15 cellular contexts compared by ENCODE assay signal in the genomic region with DNA sequence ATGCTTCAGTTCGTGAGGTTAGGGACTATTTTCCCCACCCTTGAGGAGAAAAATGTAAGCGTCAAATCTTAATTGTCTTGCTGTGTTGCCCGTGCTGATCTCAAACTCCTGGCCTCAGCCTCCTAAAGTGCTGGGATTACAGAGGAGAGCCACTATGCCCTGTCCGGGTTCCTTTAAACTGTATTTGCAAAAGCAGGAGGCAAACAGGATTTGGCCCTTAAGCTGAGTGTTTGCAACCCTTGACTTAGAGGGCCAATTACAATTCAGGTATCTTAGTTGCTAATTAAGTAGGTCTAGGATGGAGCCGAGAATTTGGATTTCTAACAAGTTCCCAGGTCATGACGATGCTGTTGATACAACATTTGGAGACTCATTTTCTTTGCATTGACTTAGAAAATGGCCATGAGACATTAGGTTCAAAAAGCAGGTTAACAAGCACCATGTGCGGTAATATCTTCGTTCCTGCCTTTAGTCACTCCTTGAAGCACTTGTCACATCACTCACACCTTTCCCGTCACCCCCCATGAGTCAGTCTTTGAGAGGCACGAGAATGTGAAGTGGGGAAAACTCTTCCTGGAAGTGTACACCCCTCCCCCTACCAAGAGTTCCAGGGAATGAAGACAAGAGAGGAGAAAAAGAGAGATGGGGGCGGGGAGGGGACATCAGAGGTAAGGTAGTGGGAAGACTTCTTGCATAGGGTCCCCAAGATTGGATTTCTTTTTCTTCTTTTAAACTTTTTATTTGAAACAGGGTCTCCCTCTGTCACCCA. TPM values are rescaled to one million over a fixed set of nuclear protein-coding genes. Genes with fewer than 3 reads are reported as not detected.
DNase-seq lines count a peak whose midpoint lies in the region; ATAC-seq and TF ChIP-seq lines count a peak whose summit lies in the region.
"Had no signal": no experiment of that assay in that cellular context is flagged by ENCODE, and none has a peak within 500 bp of the region (broad histone marks: within the 10 kb centered on the region; RNA-seq: fewer than 3 reads in every experiment).

No MANE protein-coding gene starts in this region.

- no peak overlapping the region for H4K8ac ChIP-seq in mesendoderm (ENCODE audit: low read depth, low read length)

- peak overlapping the region in 1 of 2 donors; percentile 40 for H3K27ac ChIP-seq in lung (ENCODE audit: low read depth in 1 of 2, low read length in 1 of 2)
- H3K27ac ChIP-seq in mesendoderm (ENCODE audit: low read depth, low read length) = no peak overlapping the region
- H3K27ac ChIP-seq: tibial nerve had no signal

- H4K5ac ChIP-seq in mesendoderm (ENCODE audit: low read length) = no peak overlapping the region

- peak in 2 of 3 donors; percentile 39 to 54 for DNase-seq in stimulated activated CD4-positive, alpha-beta T cell treated with anti-CD3 and anti-CD28 coated beads, Interleukin-12 subunit alpha, Interleukin-12 subunit beta, amount 100 ng/mL, for 48 hours (ENCODE audit: low read depth in 2 of 3, low spot score in 1 of 3)
- no peak for DNase-seq in stimulated activated CD4-positive, alpha-beta T cell treated with anti-CD3 and anti-CD28 coated beads, Interleukin-12 subunit alpha, Interleukin-12 subunit beta, amount 100 ng/mL, for 4 hours
- peak; percentile 77 to 81 for DNase-seq in activated T-cell treated with anti-CD3 and anti-CD28 coated beads, Interleukin-2, amount 50 U/mL, for 48 hours
- DNase-seq in lung (ENCODE audit: low spot score) = peak; percentile 81
- no peak for DNase-seq in mesendoderm
- DNase-seq in retina = no peak
- DNase-seq: EL, endodermal cell, foreskin melanocyte, mesenchymal stem cell, SHP77 treated with DMSO at 0.1 percent for 48 hours had no signal

- no peaks in the 10 kb centered on the region for H3K79me2 ChIP-seq in mesendoderm (ENCODE audit: control insufficient read depth, insufficient read depth, low read length)

- H2BK15ac ChIP-seq in mesendoderm (replicated peaks; ENCODE audit: low read depth) = no peak overlapping the region

- 54 to 77% methylated on average over 11 of the region's 11 CpGs for WGBS in lung, 2 donors
- no CpG with 5 or more reads among the region's 11 CpGs for WGBS in mesendoderm (ENCODE audit: extremely low coverage, insufficient coverage, low lambda C conversion rate)

- no peaks in the 10 kb centered on the region for H3K9me3 ChIP-seq in lung (ENCODE audit: control insufficient read depth in 2 of 2, insufficient read depth in 1 of 2, low read length in 1 of 2)
- H3K9me3 ChIP-seq: tibial nerve had no signal

- H3K18ac ChIP-seq in mesendoderm (ENCODE audit: low read length) = no peak overlapping the region

- no peak for TF ChIP-seq CTCF in lung (IDR thresholded peaks at IDR 0.05; ENCODE audit: control extremely low read depth, extremely low read depth)

- H3K36me3 ChIP-seq in lung (ENCODE audit: control insufficient read depth in 2 of 2, insufficient read depth in 2 of 2, low read length in 2 of 2) = peaks cover 0 to 2% of the 10 kb centered on the region in 2 donors
- H3K36me3 ChIP-seq in mesendoderm (ENCODE audit: control insufficient read depth, insufficient read depth, low read length) = no peaks in the 10 kb centered on the region
- H3K36me3 ChIP-seq: tibial nerve had no signal

- H3K4me3 ChIP-seq in lung (no peak overlapping the region), mesendoderm (ENCODE audit: low read length) (no peak overlapping the region)
- H3K4me3 ChIP-seq: tibial nerve had no signal

- no peak overlapping the region for H2AK5ac ChIP-seq in mesendoderm (ENCODE audit: low read length)

- no peaks in the 10 kb centered on the region for H3K27me3 ChIP-seq in lung (ENCODE audit: control insufficient read depth, insufficient read depth)
- no peaks in the 10 kb centered on the region for H3K27me3 ChIP-seq in mesendoderm (ENCODE audit: insufficient read depth, low read length, poor library complexity)
- H3K27me3 ChIP-seq: tibial nerve had no signal

- no peak overlapping the region for H3K4ac ChIP-seq in mesendoderm (ENCODE audit: low read depth, low read length)

- no peak overlapping the region for H2BK5ac ChIP-seq in mesendoderm (ENCODE audit: low read length)

- H3K79me1 ChIP-seq in mesendoderm (ENCODE audit: low read length) = no peaks in the 10 kb centered on the region

- no peak overlapping the region for H3K56ac ChIP-seq in mesendoderm (ENCODE audit: low read length)

- no peak overlapping the region for H3K23ac ChIP-seq in mesendoderm (ENCODE audit: low read length)

- H3K4me1 ChIP-seq in lung (ENCODE audit: control insufficient read depth in 2 of 2, insufficient read depth in 2 of 2, low read length in 2 of 2) (peaks cover 0 to 2% of the 10 kb centered on the region in 2 donors), mesendoderm (ENCODE audit: control insufficient read depth, low read depth, low read length) (no peaks in the 10 kb centered on the region)

- H2BK120ac ChIP-seq in mesendoderm (ENCODE audit: low read depth, low read length) = no peak overlapping the region

- ATAC-seq in lung (ENCODE audit: insufficient read depth, low FRiP score) (peak; percentile 7), HG02970 (IDR thresholded peaks at IDR 0.05; ENCODE audit: low FRiP score, unreplicated experiment) (no peak), SK-N-SH treated with all-trans-retinoic acid at 6 μM for 48 hours (no peak)

- no peak overlapping the region for H3K9ac ChIP-seq in mesendoderm (ENCODE audit: low read length)

- no peak overlapping the region for H3K4me2 ChIP-seq in mesendoderm (ENCODE audit: low read length)

TF ChIP-seq in SK-N-SH treated with all-trans-retinoic acid at 6 μM for 48 hours, 23 proteins besides CTCF, POLR2A, EP300 and RAD21 (continues in another document):
- TF ChIP-seq PPARA (CRISPR knock-in tag; IDR thresholded peaks at IDR 0.05; ENCODE audit: borderline replicate concordance) (no peak), ZNF565 (CRISPR knock-in tag; conservative IDR thresholded peaks at IDR 0.05; ENCODE audit: low read depth) (no peak), TCF4 (CRISPR knock-in tag; IDR thresholded peaks at IDR 0.05; ENCODE audit: borderline replicate concordance) (no peak), CSRNP3 (CRISPR knock-in tag; IDR thresholded peaks at IDR 0.05) (no peak), TOX (CRISPR knock-in tag; IDR thresholded peaks at IDR 0.05; ENCODE audit: borderline replicate concordance) (no peak), CREB5 (CRISPR knock-in tag; IDR thresholded peaks at IDR 0.05; ENCODE audit: low read depth) (no peak)

RNA-seq across cellular contexts. Expression of gene NAPSA, which starts 2.6 kb away (rescaled TPM):
- total RNA-seq in lung = 1,000 to 10,000 TPM in 1 of 2 donors, 100 to 1,000 TPM in 1; 655 to 1,838 TPM
- 1,000 to 10,000 TPM; 1,027 to 2,584 TPM for polyA plus RNA-seq in lung
- 0.17 TPM for polyA plus RNA-seq in mesendoderm (2013, experiment 1 of 2)
- polyA plus RNA-seq in mesendoderm (2013, experiment 2 of 2) = 0.10 TPM

RNA-seq across cellular contexts. Expression of gene NR1H2, which starts 13.4 kb away (rescaled TPM):
- total RNA-seq in lung = 10 to 100 TPM; 52.5 to 96.4 TPM
- 100 to 1,000 TPM; 103 to 114 TPM for polyA plus RNA-seq in lung
- polyA plus RNA-seq in mesendoderm (2013, experiment 1 of 2) = 19.2 TPM
- 19.3 TPM for polyA plus RNA-seq in mesendoderm (2013, experiment 2 of 2)

RNA-seq across cellular contexts. Expression of gene POLD1, which starts 21.3 kb away (rescaled TPM):
- total RNA-seq in lung = 10 to 100 TPM; 20.2 to 49.3 TPM
- 10 to 100 TPM; 28.7 to 55.1 TPM for polyA plus RNA-seq in lung
- 57.2 TPM for polyA plus RNA-seq in mesendoderm (2013, experiment 1 of 2)
- 57.3 TPM for polyA plus RNA-seq in mesendoderm (2013, experiment 2 of 2)

RNA-seq across cellular contexts. Expression of gene KCNC3, which starts 33.7 kb away (rescaled TPM):
- 10 to 100 TPM in 1 of 2 donors, 1 to 10 TPM in 1; 4.6 to 13.2 TPM for total RNA-seq in lung
- 1 to 10 TPM; 2.6 to 5.7 TPM for polyA plus RNA-seq in lung
- polyA plus RNA-seq in mesendoderm (2013, experiment 1 of 2) = 3.7 TPM
- 3.2 TPM for polyA plus RNA-seq in mesendoderm (2013, experiment 2 of 2)
- total RNA-seq: M059J had no signal

RNA-seq across cellular contexts. Expression of gene SPIB, which starts 55.9 kb away (rescaled TPM):
- 10 to 100 TPM in 1 of 2 donors, under 1 TPM in 1; 0.31 to 10.5 TPM for total RNA-seq in lung
- polyA plus RNA-seq in lung = under 1 TPM; 0.22 to 0.98 TPM
- 8.3 TPM for polyA plus RNA-seq in mesendoderm (2013, experiment 1 of 2)
- polyA plus RNA-seq in mesendoderm (2013, experiment 2 of 2) = 8.4 TPM
- total RNA-seq: M059J had no signal

Comparison
In these comparisons a context has a peak if more than half of its experiments do, and no peak if none do; other contexts are left out.
1. DNase-seq: peak in stimulated activated CD4-positive, alpha-beta T cell treated with anti-CD3 and anti-CD28 coated beads, Interleukin-12 subunit alpha, Interleukin-12 subunit beta, amount 100 ng/mL, for 48 hours (2 of 3), activated T-cell treated with anti-CD3 and anti-CD28 coated beads, Interleukin-2, amount 50 U/mL, for 48 hours (2 of 2) and lung (single experiment); none in stimulated activated CD4-positive, alpha-beta T cell treated with anti-CD3 and anti-CD28 coated beads, Interleukin-12 subunit alpha, Interleukin-12 subunit beta, amount 100 ng/mL, for 4 hours (single experiment), mesendoderm (single experiment) and retina (single experiment).